ENCODE assay signal across 16 cellular contexts in the genomic region with DNA sequence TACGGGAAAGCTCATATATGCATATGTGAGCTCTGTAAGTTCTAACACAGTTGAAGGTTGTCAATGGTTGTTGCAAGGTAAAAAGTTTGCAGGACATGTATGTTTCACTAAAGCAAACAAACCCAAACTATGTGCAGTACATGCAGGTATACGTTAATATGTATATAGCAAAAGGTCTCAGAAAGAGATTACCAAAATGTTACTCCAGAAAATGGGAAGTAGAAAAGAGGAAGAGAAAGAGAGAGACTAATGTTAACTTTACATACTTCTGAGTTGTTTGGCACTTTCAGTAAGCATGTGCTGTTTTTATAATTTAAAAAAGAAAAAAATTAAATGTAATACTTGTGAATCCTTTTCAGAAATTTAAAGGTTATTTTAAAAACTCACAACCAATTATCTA. TPM values are rescaled to one million over a fixed set of nuclear protein-coding genes. Genes with fewer than 3 reads are reported as not detected.
DNase-seq lines count a peak whose midpoint lies in the region; ATAC-seq, FAIRE-seq and TF ChIP-seq lines count a peak whose summit lies in the region.
"Had no signal": no experiment of that assay in that cellular context is flagged by ENCODE, and none has a peak within 500 bp of the region (broad histone marks: within the 10 kb centered on the region; RNA-seq: fewer than 3 reads in every experiment).

No MANE protein-coding gene starts in this region.

- peaks cover 0 to 5% of the 10 kb centered on the region in 2 donors for H3K36me3 ChIP-seq in small intestine (ENCODE audit: control insufficient read depth in 2 of 2, insufficient read depth in 2 of 2, low read length in 2 of 2)
- H3K36me3 ChIP-seq: BLaER1, breast epithelium had no signal

- WGBS in small intestine, 3 donors, result 84 to 89% (median 87%) methylated on average over 2 of the region's 2 CpGs

- no peaks in the 10 kb centered on the region for H3K4me1 ChIP-seq in small intestine (ENCODE audit: control insufficient read depth in 2 of 2, insufficient read depth in 1 of 2, low read depth in 1 of 2, low read length in 1 of 2)
- H3K4me1 ChIP-seq: BLaER1, breast epithelium had no signal

- no peak overlapping the region for H3K4me3 ChIP-seq in small intestine (ENCODE audit: low read depth in 1 of 2, low read length in 2 of 2)
- H3K4me3 ChIP-seq: BLaER1, breast epithelium had no signal

- no peaks in the 10 kb centered on the region for H3K9me3 ChIP-seq in small intestine (ENCODE audit: control insufficient read depth, low read depth)
- H3K9me3 ChIP-seq: BLaER1, breast epithelium had no signal

- H3K27me3 ChIP-seq in small intestine (ENCODE audit: control insufficient read depth in 2 of 2, insufficient read depth in 2 of 2, low read length in 2 of 2), result no peaks in the 10 kb centered on the region
- H3K27me3 ChIP-seq: BLaER1, breast epithelium had no signal

- FAIRE-seq in small intestine (lab: Jason Lieb, UNC), result peak; percentile 86

- no peak for TF ChIP-seq CTCF in GM13976 (IDR thresholded peaks at IDR 0.05; ENCODE audit: borderline replicate concordance, control extremely low read depth, extremely low read depth, insufficient read depth, missing control alignments)

- no peak overlapping the region for H3K27ac ChIP-seq in small intestine (ENCODE audit: low read depth in 1 of 2, low read length in 1 of 2)
- H3K27ac ChIP-seq: BLaER1, breast epithelium had no signal

- in situ Hi-C loops in GM13976 (cut with MboI; ENCODE audit: low sequenced_read_pairs, unreplicated experiment) (no loop called here), G401 (cut with HindIII; ENCODE audit: low sequenced_read_pairs) (no loop called here)

- peak; percentile 48 for ATAC-seq in GM19328 (IDR thresholded peaks at IDR 0.05; ENCODE audit: unreplicated experiment)
- peak; percentile 51 for ATAC-seq in HG03460 (IDR thresholded peaks at IDR 0.05; ENCODE audit: unreplicated experiment)
- no peak for ATAC-seq in HG03159 (IDR thresholded peaks at IDR 0.05; ENCODE audit: unreplicated experiment)
- no peak for ATAC-seq in HG02884 (IDR thresholded peaks at IDR 0.05; ENCODE audit: unreplicated experiment)
- ATAC-seq: stimulated activated naive CD8-positive, alpha-beta T cell treated with anti-CD3 and anti-CD28 coated beads, Interleukin-15, Interleukin-2, amounts not matched to agents 100 U/mL and 50 U/mL, for 24 hours had no signal

- DNase-seq in OCI-M1 (lab: John Stamatoyannopoulos, UW) (peak; percentile 80), small intestine (no peak), GM13976 (ENCODE audit: low spot score) (no peak), G401 (ENCODE audit: low spot score) (no peak)
- DNase-seq: activated naive CD4-positive, alpha-beta T cell treated with Interleukin-2 at 50 U/mL for 16 hours; DMS79; effector CD4-positive, alpha-beta T cell; NCI-H524; SHP77; stimulated activated naive CD8-positive, alpha-beta T cell treated with anti-CD3 and anti-CD28 coated beads, Interleukin-15, Interleukin-2, amounts not matched to agents 100 U/mL and 50 U/mL, for 24 hours had no signal

RNA-seq across cellular contexts. Expression of gene PEX13, which starts 32.8 kb away (rescaled TPM):
- polyA plus RNA-seq in small intestine, result 10 to 100 TPM; 10.3 to 12.3 (median 11.9) TPM
- total RNA-seq in G401 (2014; rRNA removed; shearing (Covaris generic)), result 39.8 and 62.1 TPM in 2 replicates

RNA-seq across cellular contexts. Expression of gene PUS10, which starts 33.3 kb away (rescaled TPM):
- 10 to 100 TPM in 1 of 3 donors, 1 to 10 TPM in 2; 4.6 to 12.7 (median 5.9) TPM for polyA plus RNA-seq in small intestine
- total RNA-seq in G401 (2014; rRNA removed; shearing (Covaris generic)), result 7.1 and 8.2 TPM in 2 replicates

Comparison
In these comparisons a context has a peak if more than half of its experiments do, and no peak if none do; other contexts are left out.
1. ATAC-seq: peak in GM19328 (single experiment) and HG03460 (single experiment); none in HG03159 (single experiment) and HG02884 (single experiment).